14 cellular contexts compared by ENCODE assay signal in the genomic region with DNA sequence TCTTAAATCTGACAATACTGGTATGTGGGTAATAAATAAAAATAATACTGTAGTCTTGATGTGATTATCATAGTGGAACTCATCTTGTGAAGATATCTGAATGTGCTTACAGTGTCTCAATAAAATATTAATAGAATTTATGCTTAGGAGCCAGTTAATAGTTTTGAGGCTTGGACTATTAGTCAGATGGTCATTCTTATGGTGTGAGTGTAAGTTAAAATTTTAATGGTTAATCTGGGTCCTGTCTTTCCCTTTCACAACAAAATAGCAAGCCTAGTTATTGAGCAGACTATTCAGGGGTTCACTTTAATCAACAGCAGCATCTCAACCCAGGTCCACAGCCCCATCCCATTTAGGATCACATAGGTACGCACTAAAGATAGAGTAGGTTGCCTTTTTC.
DNase-seq lines count a peak whose midpoint lies in the region; ATAC-seq and FAIRE-seq lines count a peak whose summit lies in the region.
"Had no signal": no experiment of that assay in that cellular context is flagged by ENCODE, and none has a peak within 500 bp of the region (broad histone marks: within the 10 kb centered on the region; RNA-seq: fewer than 3 reads in every experiment).

No MANE protein-coding gene starts in this region.

- H3K36me3 ChIP-seq in CD8-positive, alpha-beta memory T cell (ENCODE audit: insufficient read depth, low read length): no peaks in the 10 kb centered on the region

- no peak overlapping the region for H3K4me3 Mint-ChIP-seq in CD8-positive, alpha-beta memory T cell
- H3K4me3 Mint-ChIP-seq: GM23338 had no signal

- no peak for ATAC-seq in HG03135 (IDR thresholded peaks at IDR 0.05; ENCODE audit: unreplicated experiment)
- ATAC-seq: GM12878, GM23338 had no signal

- H3K27me3 Mint-ChIP-seq in CD8-positive, alpha-beta memory T cell: no peaks in the 10 kb centered on the region

- H3K4me3 ChIP-seq in CD8-positive, alpha-beta memory T cell (ENCODE audit: low read length): no peak overlapping the region
- H3K4me3 ChIP-seq: BLaER1, GM12878, GM23338 had no signal

- H3K36me3 Mint-ChIP-seq in CD8-positive, alpha-beta memory T cell: peaks cover 0 to 16% (median 4%) of the 10 kb centered on the region in 3 donors

- H3K4me1 ChIP-seq in CD8-positive, alpha-beta memory T cell (ENCODE audit: insufficient read depth, low read length): peaks cover 23% of the 10 kb centered on the region
- H3K4me1 ChIP-seq: BLaER1 had no signal

- H3K4me1 Mint-ChIP-seq in CD8-positive, alpha-beta memory T cell: peaks cover 28 to 65% (median 52%) of the 10 kb centered on the region in 3 donors

- POLR2A ChIA-PET in CD8-positive, alpha-beta memory T cell (lab: Charles Lee): no interaction called here

- no peaks in the 10 kb centered on the region for H3K27me3 ChIP-seq in CD8-positive, alpha-beta memory T cell (ENCODE audit: insufficient read depth, low read length, poor library complexity, severe bottlenecking)
- H3K27me3 ChIP-seq: BLaER1 had no signal

- CTCF ChIA-PET in CD8-positive, alpha-beta memory T cell (lab: Charles Lee): no interaction called here

- no peaks in the 10 kb centered on the region for H3K9me3 Mint-ChIP-seq in CD8-positive, alpha-beta memory T cell
- H3K9me3 Mint-ChIP-seq: GM23338 had no signal

- FAIRE-seq in RCC 7860 (lab: Jason Lieb, UNC): peak; percentile 91
- FAIRE-seq: GM12878, GM18507 had no signal

- no peaks in the 10 kb centered on the region for H3K9me3 ChIP-seq in CD8-positive, alpha-beta memory T cell (ENCODE audit: low read length)
- H3K9me3 ChIP-seq: BLaER1 had no signal

- DNase-seq in EL (peak; percentile 22), RCC 7860 (ENCODE audit: low spot score) (peak; percentile 15), kidney glomerular epithelial cell (lab: John Stamatoyannopoulos, UW) (peak; percentile 78), ecto neural progenitor cell (ENCODE audit: low spot score) (no peak), SHP77 (lab: John Stamatoyannopoulos, UW) (no peak)
- DNase-seq in CD8-positive, alpha-beta memory T cell: no peak
- DNase-seq: AML-193, DMS53, H7 had no signal

- peak overlapping the region in 1 of 8 donors; percentile 36 for H3K27ac Mint-ChIP-seq in CD8-positive, alpha-beta memory T cell
- H3K27ac Mint-ChIP-seq: GM23338 had no signal

- H3K27ac ChIP-seq in CD8-positive, alpha-beta memory T cell (ENCODE audit: low read depth, low read length): no peak overlapping the region
- H3K27ac ChIP-seq: BLaER1 had no signal

Comparison
In these comparisons a context has a peak if more than half of its experiments do, and no peak if none do; other contexts are left out.
1. DNase-seq: peak in EL (single experiment), RCC 7860 (single experiment) and kidney glomerular epithelial cell (single experiment); none in ecto neural progenitor cell (single experiment), SHP77 (0 of 2) and CD8-positive, alpha-beta memory T cell (0 of 5).